In the genomic region with DNA sequence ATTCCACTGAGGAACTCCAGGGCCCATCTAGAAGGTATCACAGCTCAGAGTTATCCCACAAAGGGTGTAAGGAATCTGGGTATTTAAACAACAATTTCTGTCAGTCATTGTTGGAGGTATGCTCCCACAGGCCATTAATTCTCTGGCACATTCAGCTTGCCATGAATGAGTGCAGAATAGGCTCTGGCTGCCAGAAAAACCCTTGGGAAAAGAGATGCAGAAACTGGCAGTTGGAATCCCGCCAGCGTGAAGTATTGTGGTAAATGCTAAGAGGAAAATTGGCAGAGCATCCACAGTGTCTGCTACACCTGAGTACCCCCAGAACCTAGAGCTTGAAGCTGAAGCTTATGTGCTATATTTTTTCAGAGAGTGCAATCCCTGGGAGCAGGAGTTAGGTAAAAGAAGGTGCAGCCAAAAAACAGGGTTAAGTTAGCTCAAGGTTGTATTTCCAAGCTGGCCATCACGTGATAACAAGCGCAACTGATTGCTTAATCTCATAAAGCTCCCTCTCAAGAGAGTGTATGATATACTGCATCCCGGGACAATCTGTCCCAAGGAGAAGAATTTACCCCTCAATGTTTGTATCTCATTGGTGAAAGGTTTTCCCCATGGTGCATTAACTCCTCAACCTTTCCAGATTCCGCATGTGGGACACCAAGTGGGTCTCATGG, we compare ENCODE assay signal across 14 cellular contexts.
DNase-seq lines count a peak whose midpoint lies in the region; TF ChIP-seq lines count a peak whose summit lies in the region.
"Had no signal": no experiment of that assay in that cellular context is flagged by ENCODE, and none has a peak within 500 bp of the region (broad histone marks: within the 10 kb centered on the region; RNA-seq: fewer than 3 reads in every experiment).

No MANE protein-coding gene starts in this region.

- H4K20me1 ChIP-seq in BLaER1 (no peaks in the 10 kb centered on the region), hepatocyte (ENCODE audit: insufficient read depth, poor library complexity, severe bottlenecking) (no peaks in the 10 kb centered on the region)

- H3K4me2 ChIP-seq in BLaER1 (0 out of 2 replicates have a peak overlapping the region, but pooled peaks have one; percentile 1), hepatocyte (no peak overlapping the region)

- no peaks in the 10 kb centered on the region for H3K79me2 ChIP-seq in hepatocyte

- intact Hi-C loops in sigmoid colon (cut with DNase I) = no loop called here
- intact Hi-C loops in esophagus squamous epithelium (cut with DNase I) = no loop called here

- H3K4me1 ChIP-seq in BLaER1 (peaks cover 11% of the 10 kb centered on the region), hepatocyte (ENCODE audit: insufficient read depth) (peaks cover 16% of the 10 kb centered on the region), sigmoid colon (peaks cover 0 to 4% (median 0%) of the 10 kb centered on the region in 4 donors), esophagus squamous epithelium (peaks cover 0 to 48% (median 0%) of the 10 kb centered on the region in 3 donors)

- no peaks in the 10 kb centered on the region for H3K9me2 ChIP-seq in hepatocyte (replicated peaks; ENCODE audit: insufficient read depth)

- H2AFZ ChIP-seq in hepatocyte = no peak overlapping the region

- H3K27me3 ChIP-seq in BLaER1 (no peaks in the 10 kb centered on the region), hepatocyte (no peaks in the 10 kb centered on the region), sigmoid colon (no peaks in the 10 kb centered on the region), esophagus squamous epithelium (no peaks in the 10 kb centered on the region)

- H3K9me3 ChIP-seq in BLaER1 (no peaks in the 10 kb centered on the region), hepatocyte (ENCODE audit: low read depth) (no peaks in the 10 kb centered on the region), sigmoid colon (no peaks in the 10 kb centered on the region), esophagus squamous epithelium (no peaks in the 10 kb centered on the region)

- H3K36me3 ChIP-seq in BLaER1 (no peaks in the 10 kb centered on the region), hepatocyte (replicated peaks; ENCODE audit: insufficient read depth, low read depth) (no peaks in the 10 kb centered on the region), sigmoid colon (no peaks in the 10 kb centered on the region), esophagus squamous epithelium (no peaks in the 10 kb centered on the region)

- H3K4me3 ChIP-seq in BLaER1 (no peak overlapping the region), hepatocyte (no peak overlapping the region), sigmoid colon (no peak overlapping the region), esophagus squamous epithelium (no peak overlapping the region)

- no peak overlapping the region for H3K9ac ChIP-seq in BLaER1

- DNase-seq in NCI-H1048 (lab: John Stamatoyannopoulos, UW) (peak; percentile 21), NCI-H345 (lab: John Stamatoyannopoulos, UW) (peak; percentile 94), hepatocyte (ENCODE audit: low spot score) (peak; percentile 21), 8988T (no peak), sigmoid colon (no peak), esophagus squamous epithelium (lab: John Stamatoyannopoulos, UW) (no peak), NCI-H226 (no peak)
- DNase-seq: aorta; foreskin melanocyte; islet precursor cell; MV-4-11; naive B cell; stimulated activated naive CD4-positive, alpha-beta T cell treated with Interleukin-2 at 50 U/mL for 16 hours had no signal

- TF ChIP-seq POLR2A in sigmoid colon (IDR thresholded peaks at IDR 0.05) (no peak), esophagus squamous epithelium (IDR thresholded peaks at IDR 0.05) (no peak)

- H3K27ac ChIP-seq in BLaER1 (no peak overlapping the region), hepatocyte (no peak overlapping the region), sigmoid colon (no peak overlapping the region), esophagus squamous epithelium (peak overlapping the region in 2 of 4 donors; percentile 16 to 34)

- no peak for TF ChIP-seq EP300 in sigmoid colon (IDR thresholded peaks at IDR 0.05)

- no peak for TF ChIP-seq CTCF in hepatocyte (IDR thresholded peaks at IDR 0.05; ENCODE audit: poor library complexity)
- no peak for TF ChIP-seq CTCF in sigmoid colon (IDR thresholded peaks at IDR 0.05)
- TF ChIP-seq CTCF in esophagus squamous epithelium (IDR thresholded peaks at IDR 0.05) = no peak

- 81% methylated on average over 6 of the region's 6 CpGs for WGBS in hepatocyte (ENCODE audit: low lambda C conversion rate, missing lambda C conversion rate)
- WGBS in sigmoid colon, 2 donors = 78 to 84% methylated on average over 6 of the region's 6 CpGs
- 33 to 41% methylated on average over 5 to 6 of the region's 6 CpGs for WGBS in esophagus squamous epithelium, 2 donors

Comparison
In these comparisons a context has a peak if more than half of its experiments do, and no peak if none do; other contexts are left out.
1. DNase-seq: peak in NCI-H1048 (single experiment), NCI-H345 (single experiment) and hepatocyte (single experiment); none in 8988T (single experiment), sigmoid colon (single experiment), esophagus squamous epithelium (single experiment) and NCI-H226 (single experiment).